8 cellular contexts compared by ENCODE assay signal in the genomic region with DNA sequence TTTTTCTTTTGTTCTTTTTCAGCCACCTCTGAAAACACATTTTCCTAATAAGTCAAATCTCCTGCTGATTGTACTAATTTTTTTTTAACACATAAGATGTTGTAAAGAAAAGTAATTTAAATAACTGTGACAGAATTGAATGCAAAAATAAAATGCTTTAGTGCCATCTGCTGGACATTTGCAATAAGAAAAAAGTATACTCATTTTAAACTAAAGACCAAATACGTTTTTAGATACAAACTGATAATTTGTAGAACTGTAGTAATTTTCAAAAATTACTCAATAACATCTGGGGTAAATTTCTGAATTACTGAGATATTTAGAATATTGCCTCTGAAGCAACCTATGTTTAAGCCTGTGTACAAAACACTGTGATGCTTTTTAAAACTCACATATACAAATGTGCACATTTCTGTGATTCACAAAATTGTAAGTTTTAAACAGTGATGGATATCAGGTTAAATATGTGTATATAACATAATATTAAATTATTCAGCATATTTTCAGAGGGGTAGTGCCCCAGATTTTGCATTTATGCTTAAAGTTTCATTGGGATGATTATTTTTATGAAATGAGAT.
DNase-seq lines count a peak whose midpoint lies in the region; ATAC-seq and TF ChIP-seq lines count a peak whose summit lies in the region.

No MANE protein-coding gene starts in this region.

- TF ChIP-seq CTCF in cardiac muscle cell (IDR thresholded peaks at IDR 0.05; ENCODE audit: low read depth, low read length) (peak; percentile 48), PC-9 (conservative IDR thresholded peaks at IDR 0.05) (peak; percentile 77), fibroblast of lung (conservative IDR thresholded peaks at IDR 0.05 in 1 of 2, IDR thresholded peaks at IDR 0.05 in 1 of 2; ENCODE audit: low read depth in 1 of 2, low read length in 2 of 2) (peak in 1 of 2 donors; percentile 39), transverse colon (IDR thresholded peaks at IDR 0.05) (peak; percentile 31 to 53 (median 40)), coronary artery (IDR thresholded peaks at IDR 0.05) (no peak), colonic mucosa (IDR thresholded peaks at IDR 0.05) (no peak)

- POLR2A ChIA-PET in PC-9 (lab: Charles Lee; ENCODE audit: unreplicated experiment) = no interaction called here

- peak; percentile 24 to 45 for DNase-seq in cardiac muscle cell (ENCODE audit: low read depth in 1 of 2, low spot score in 1 of 2)
- DNase-seq in Right ventricle myocardium superior = no peak
- no peak for DNase-seq in PC-9
- DNase-seq in fibroblast of lung (ENCODE audit: low read depth in 2 of 2) = peak; percentile 6 to 47
- DNase-seq in transverse colon = no peak
- DNase-seq in coronary artery (ENCODE audit: low spot score) = no peak
- no peak for DNase-seq in A172 (ENCODE audit: low spot score)
- no peak for DNase-seq in colonic mucosa

- H3K9ac ChIP-seq in fibroblast of lung (ENCODE audit: insufficient read depth, low read length) = no peak overlapping the region
- no peak overlapping the region for H3K9ac ChIP-seq in colonic mucosa (ENCODE audit: low read depth in 2 of 2, low read length in 2 of 2)

- no peak overlapping the region for H3K4me3 ChIP-seq in cardiac muscle cell
- no peak overlapping the region for H3K4me3 ChIP-seq in PC-9
- no peak overlapping the region for H3K4me3 ChIP-seq in fibroblast of lung (replicated peaks in 1 of 4; ENCODE audit: control extremely low read depth in 1 of 4, insufficient read depth in 1 of 4, low read depth in 3 of 4, low read length in 4 of 4)
- H3K4me3 ChIP-seq in transverse colon = no peak overlapping the region
- no peak overlapping the region for H3K4me3 ChIP-seq in coronary artery
- H3K4me3 ChIP-seq in colonic mucosa = no peak overlapping the region

- H3K36me3 ChIP-seq in cardiac muscle cell (no peaks in the 10 kb centered on the region), PC-9 (ENCODE audit: low read depth) (no peaks in the 10 kb centered on the region), fibroblast of lung (ENCODE audit: control insufficient read depth, insufficient read depth, low read length) (no peaks in the 10 kb centered on the region), transverse colon (no peaks in the 10 kb centered on the region), colonic mucosa (no peaks in the 10 kb centered on the region)

- H3K9me3 ChIP-seq in cardiac muscle cell (ENCODE audit: low read depth) (no peaks in the 10 kb centered on the region), PC-9 (ENCODE audit: insufficient read depth, low read depth) (no peaks in the 10 kb centered on the region), fibroblast of lung (ENCODE audit: control insufficient read depth, insufficient read depth, low read depth, low read length) (no peaks in the 10 kb centered on the region), transverse colon (no peaks in the 10 kb centered on the region), colonic mucosa (no peaks in the 10 kb centered on the region)

- H3K27ac ChIP-seq in cardiac muscle cell (no peak overlapping the region), PC-9 (no peak overlapping the region), fibroblast of lung (ENCODE audit: insufficient read depth, low read length) (no peak overlapping the region), transverse colon (no peak overlapping the region), coronary artery (no peak overlapping the region), colonic mucosa (no peak overlapping the region)

- intact Hi-C loops in Right ventricle myocardium superior (cut with DNase I) = loop anchor here (5.0 kb wide), 1 partner anchor 553 kb away; no protein-coding TSS in a partner anchor
- intact Hi-C loops in PC-9 (cut with micrococcal nuclease; ENCODE audit: unreplicated experiment) = loop anchor here (1.0 to 10.0 kb wide), 4 partner anchors 552 to 1380 kb away; no protein-coding TSS in a partner anchor
- intact Hi-C loops in transverse colon (cut with DNase I; ENCODE audit: low total_unique reads) = no loop called here
- intact Hi-C loops in colonic mucosa (cut with DNase I) = loop anchor here (5.0 to 10.0 kb wide), 3 partner anchors 463 to 700 kb away; no protein-coding TSS in a partner anchor

- H3K79me2 ChIP-seq in PC-9 (ENCODE audit: low read depth) (no peaks in the 10 kb centered on the region), fibroblast of lung (ENCODE audit: control insufficient read depth, insufficient read depth, low read length) (no peaks in the 10 kb centered on the region)

- H3K4me1 ChIP-seq in cardiac muscle cell (ENCODE audit: low read depth) (peaks cover 10% of the 10 kb centered on the region), PC-9 (replicated peaks; ENCODE audit: insufficient read depth) (no peaks in the 10 kb centered on the region), fibroblast of lung (ENCODE audit: control insufficient read depth, extremely low read depth, insufficient read depth, low read length) (no peaks in the 10 kb centered on the region), transverse colon (no peaks in the 10 kb centered on the region), colonic mucosa (no peaks in the 10 kb centered on the region)

- CTCF ChIA-PET in PC-9 (lab: Charles Lee) = no interaction called here

- H2AFZ ChIP-seq in PC-9 = no peak overlapping the region
- no peak overlapping the region for H2AFZ ChIP-seq in fibroblast of lung (ENCODE audit: low read length)

- no TSS peak for BruUV-seq in PC-9 (replicated peaks; lab: Mats Ljungman, UMichigan)

- ATAC-seq in Right ventricle myocardium superior (ENCODE audit: poor library complexity) = no peak

- H3K27me3 ChIP-seq in cardiac muscle cell (no peaks in the 10 kb centered on the region), PC-9 (ENCODE audit: insufficient read depth, low read depth) (no peaks in the 10 kb centered on the region), fibroblast of lung (ENCODE audit: control insufficient read depth, insufficient read depth, low read length) (no peaks in the 10 kb centered on the region), transverse colon (no peaks in the 10 kb centered on the region), colonic mucosa (no peaks in the 10 kb centered on the region)

- WGBS in transverse colon (ENCODE audit: low coverage in 1 of 2), 2 donors = 0 to 2% methylated on average over 1 of the region's 1 CpG

- TF ChIP-seq EP300 in transverse colon (IDR thresholded peaks at IDR 0.05; ENCODE audit: low read depth) = no peak

- H3F3A ChIP-seq in PC-9 (ENCODE audit: insufficient read depth, low read depth) = no peaks in the 10 kb centered on the region

- no peak for TF ChIP-seq POLR2A in transverse colon (IDR thresholded peaks at IDR 0.05)

- H3K9me2 ChIP-seq in PC-9 (ENCODE audit: insufficient read depth) = no peaks in the 10 kb centered on the region

- H4K20me1 ChIP-seq in PC-9 (ENCODE audit: insufficient read depth) (no peaks in the 10 kb centered on the region), fibroblast of lung (ENCODE audit: control insufficient read depth, extremely low read depth, insufficient read depth, low read length) (no peaks in the 10 kb centered on the region)

- H3K4me2 ChIP-seq in PC-9 = no peak overlapping the region
- H3K4me2 ChIP-seq in fibroblast of lung (ENCODE audit: extremely low read depth, insufficient read depth, low read length) = no peak overlapping the region

- in situ Hi-C loops in transverse colon (cut with MboI; ENCODE audit: low pct_ligation_motif_present in 1 of 4, low pct_unique_long_range_greater_than_20kb in 1 of 4, low sequenced_read_pairs in 3 of 4) = loop anchor here (10.0 to 25.0 kb wide), 3 partner anchors 548 to 698 kb away; no protein-coding TSS in a partner anchor

Comparison
In these comparisons a context has a peak if more than half of its experiments do, and no peak if none do; other contexts are left out.
1. DNase-seq: peak in cardiac muscle cell (2 of 2) and fibroblast of lung (2 of 2); none in Right ventricle myocardium superior (single experiment), PC-9 (0 of 2), transverse colon (single experiment), coronary artery (single experiment), A172 (single experiment) and colonic mucosa (single experiment).
2. CTCF ChIP-seq: peak in cardiac muscle cell (single experiment), PC-9 (single experiment) and transverse colon (5 of 5); none in coronary artery (single experiment) and colonic mucosa (single experiment).